9 cellular contexts compared by ENCODE assay signal in the genomic region with DNA sequence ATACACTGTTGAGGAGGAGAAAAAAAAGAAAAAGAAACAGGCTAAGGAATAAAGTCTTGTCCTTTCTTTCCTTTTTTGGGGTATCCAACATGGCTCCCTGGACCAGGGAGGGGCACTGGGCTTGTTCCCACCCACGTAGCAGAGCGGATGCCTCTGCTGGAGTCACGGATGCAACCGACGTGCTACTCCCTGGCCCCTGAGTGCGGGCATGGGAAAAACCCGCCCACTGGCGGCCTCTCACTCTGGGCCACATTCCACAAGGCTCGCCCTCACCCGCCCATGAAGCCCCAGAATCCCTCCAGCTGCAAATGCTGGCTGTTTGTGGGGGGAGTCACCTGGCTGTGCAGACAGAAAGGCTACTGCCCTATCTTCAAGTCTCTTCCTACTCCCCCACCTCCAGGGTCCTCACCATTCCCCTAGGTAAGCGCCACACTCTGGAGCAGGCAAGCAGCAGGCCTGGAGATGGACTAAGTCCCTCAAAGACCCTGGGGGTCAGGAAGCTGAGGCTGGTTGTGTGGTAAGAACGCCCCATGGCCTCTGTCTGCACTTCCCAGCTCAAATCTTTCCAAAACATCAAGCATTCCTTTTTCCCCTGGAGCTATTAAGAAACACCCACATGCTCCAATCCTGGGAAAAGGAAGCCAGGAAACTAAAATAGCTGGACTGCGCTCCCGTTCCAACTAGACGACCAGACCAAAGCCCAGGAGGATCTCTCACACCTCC. TPM values are rescaled to one million over a fixed set of nuclear protein-coding genes. Genes with fewer than 3 reads are reported as not detected.
DNase-seq lines count a peak whose midpoint lies in the region; ATAC-seq and TF ChIP-seq lines count a peak whose summit lies in the region.
"Had no signal": no experiment of that assay in that cellular context is flagged by ENCODE, and none has a peak within 500 bp of the region (broad histone marks: within the 10 kb centered on the region; RNA-seq: fewer than 3 reads in every experiment).

No MANE protein-coding gene starts in this region.

- no peak for ATAC-seq in CD4-positive, alpha-beta T cell (ENCODE audit: poor library complexity)
- no peak for ATAC-seq in GM21723 (IDR thresholded peaks at IDR 0.05; ENCODE audit: unreplicated experiment)
- ATAC-seq: T-helper 17 cell had no signal

- no peak for TF ChIP-seq POLR2A in tibial nerve (IDR thresholded peaks at IDR 0.05)

- H3K27ac Mint-ChIP-seq in mesothelial cell of epicardium = peak overlapping the region; percentile 91
- no peak overlapping the region for H3K27ac Mint-ChIP-seq in CD4-positive, alpha-beta T cell
- H3K27ac Mint-ChIP-seq: T-helper 17 cell had no signal

- TF ChIP-seq CTCF in mesothelial cell of epicardium (IDR thresholded peaks at IDR 0.05; ENCODE audit: unreplicated experiment) (no peak), tibial nerve (IDR thresholded peaks at IDR 0.05) (no peak)
- TF ChIP-seq CTCF in CD4-positive, alpha-beta T cell (IDR thresholded peaks at IDR 0.05) = no peak

- H3K27me3 ChIP-seq in HUES64 (ENCODE audit: insufficient read depth, low read length) = no peaks in the 10 kb centered on the region
- no peaks in the 10 kb centered on the region for H3K27me3 ChIP-seq in ectodermal cell (ENCODE audit: control insufficient read depth, insufficient read depth, low read length, poor library complexity, severe bottlenecking)
- no peaks in the 10 kb centered on the region for H3K27me3 ChIP-seq in tibial nerve
- no peaks in the 10 kb centered on the region for H3K27me3 ChIP-seq in CD4-positive, alpha-beta T cell (ENCODE audit: control insufficient read depth, insufficient read depth, low read length)

- no peak overlapping the region for H3K4me3 Mint-ChIP-seq in mesothelial cell of epicardium
- no peak overlapping the region for H3K4me3 Mint-ChIP-seq in CD4-positive, alpha-beta T cell
- H3K4me3 Mint-ChIP-seq: T-helper 17 cell had no signal

- intact Hi-C loops in CD4-positive, alpha-beta T cell (cut with DNase I, micrococcal nuclease) = no loop called here

- H3K27ac ChIP-seq in HUES64 (ENCODE audit: low read depth, low read length) (peak overlapping the region; percentile 28; the same call in 1 of the 2 replicates), ectodermal cell (ENCODE audit: insufficient read depth, low read depth, low read length, poor library complexity, severe bottlenecking) (peak overlapping the region; percentile 38), tibial nerve (peak overlapping the region; percentile 72 to 95 (median 86))
- H3K27ac ChIP-seq in CD4-positive, alpha-beta T cell (ENCODE audit: low read depth, low read length) = no peak overlapping the region

- H3K9ac ChIP-seq in HUES64 (ENCODE audit: low read depth, low read length) = no peak overlapping the region

- 91% methylated on average over 14 of the region's 15 CpGs for WGBS in HUES64
- WGBS in ectodermal cell, 2 experiments = 84 to 87% methylated on average over 15 of the region's 15 CpGs
- WGBS in tibial nerve, 2 donors = 16 to 22% methylated on average over 15 of the region's 15 CpGs

- H3K4me1 Mint-ChIP-seq in mesothelial cell of epicardium = peaks cover 32% of the 10 kb centered on the region
- no peaks in the 10 kb centered on the region for H3K4me1 Mint-ChIP-seq in CD4-positive, alpha-beta T cell (ENCODE audit: low read depth)

- no peaks in the 10 kb centered on the region for H3K9me3 ChIP-seq in HUES64 (ENCODE audit: insufficient read depth, low read depth, low read length)
- H3K9me3 ChIP-seq in ectodermal cell (ENCODE audit: control insufficient read depth, low read length) = no peaks in the 10 kb centered on the region
- H3K9me3 ChIP-seq in tibial nerve = no peaks in the 10 kb centered on the region
- H3K9me3 ChIP-seq in CD4-positive, alpha-beta T cell (ENCODE audit: control insufficient read depth, low read length) = no peaks in the 10 kb centered on the region

- peaks cover 5% of the 10 kb centered on the region for H3K36me3 Mint-ChIP-seq in mesothelial cell of epicardium
- peaks cover 85% of the 10 kb centered on the region for H3K36me3 Mint-ChIP-seq in CD4-positive, alpha-beta T cell (ENCODE audit: low read depth)

- no peak for DNase-seq in mesothelial cell of epicardium (ENCODE audit: low spot score in 2 of 2, unreplicated experiment in 2 of 2)
- peak in 1 of 2 donors; percentile 45 for DNase-seq in tibial nerve (ENCODE audit: low spot score in 2 of 2)
- no peak for DNase-seq in CD4-positive, alpha-beta T cell
- DNase-seq in NCI-H446 treated with DMSO at 0.1 percent for 48 hours (lab: John Stamatoyannopoulos, UW) = no peak
- no peak for DNase-seq in activated CD4-positive, alpha-beta T cell treated with anti-CD3 and anti-CD28 coated beads for 4 hours
- DNase-seq: T-helper 17 cell had no signal

- H3K36me3 ChIP-seq in HUES64 (ENCODE audit: insufficient read depth, low read length) (peaks cover 92% of the 10 kb centered on the region), ectodermal cell (ENCODE audit: control insufficient read depth, insufficient read depth, low read length) (peaks cover 41% of the 10 kb centered on the region), tibial nerve (peaks cover 6 to 55% (median 19%) of the 10 kb centered on the region in 3 donors)

- H3K9me3 Mint-ChIP-seq in mesothelial cell of epicardium = no peaks in the 10 kb centered on the region
- no peaks in the 10 kb centered on the region for H3K9me3 Mint-ChIP-seq in CD4-positive, alpha-beta T cell

- no peaks in the 10 kb centered on the region for H3K27me3 Mint-ChIP-seq in mesothelial cell of epicardium (ENCODE audit: low read depth)
- H3K27me3 Mint-ChIP-seq in CD4-positive, alpha-beta T cell = no peaks in the 10 kb centered on the region
- H3K27me3 Mint-ChIP-seq: T-helper 17 cell had no signal

- POLR2A ChIA-PET in CD4-positive, alpha-beta T cell (lab: Charles Lee) = interaction anchor here (0.5 to 1.5 kb wide), 2 partner anchors 18 to 83 kb away, joined by 3 to 4 read pairs; a partner anchor contains a TSS

- H3K4me1 ChIP-seq in HUES64 (ENCODE audit: insufficient read depth, low read length) = peaks cover 7% of the 10 kb centered on the region
- H3K4me1 ChIP-seq in ectodermal cell (ENCODE audit: control insufficient read depth, insufficient read depth, low read length) = peaks cover 35% of the 10 kb centered on the region
- H3K4me1 ChIP-seq in tibial nerve = peaks cover 14 to 97% (median 74%) of the 10 kb centered on the region in 4 donors

- CTCF ChIA-PET in CD4-positive, alpha-beta T cell (lab: Charles Lee) = no interaction called here

- TF ChIP-seq EP300 in tibial nerve (IDR thresholded peaks at IDR 0.05) = peak in 1 of 2 donors; percentile 53

- no peak overlapping the region for H3K4me3 ChIP-seq in HUES64 (ENCODE audit: low read length)
- no peak overlapping the region for H3K4me3 ChIP-seq in ectodermal cell (ENCODE audit: insufficient read depth, low read depth, low read length)
- H3K4me3 ChIP-seq in tibial nerve = no peak overlapping the region

RNA-seq across cellular contexts. Expression of a gene that starts 17.8 kb away (rescaled TPM):
- 12.0 TPM for polyA plus RNA-seq in HUES64 (2013, experiment 1 of 2)
- polyA plus RNA-seq in HUES64 (2013, experiment 2 of 2) = 12.4 TPM
- polyA plus RNA-seq in ectodermal cell (2013, experiment 1 of 4) = 6.4 TPM
- polyA plus RNA-seq in ectodermal cell (2013, experiment 2 of 4) = 5.5 TPM
- 5.9 TPM for polyA plus RNA-seq in ectodermal cell (2013, experiment 3 of 4)
- 5.3 TPM for polyA plus RNA-seq in ectodermal cell (2013, experiment 4 of 4)
- 2.1 to 2.4 TPM (median 2.1 TPM) in 3 replicates for total RNA-seq in mesothelial cell of epicardium
- total RNA-seq in tibial nerve = under 1 TPM in 1 of 4 donors, not detected in 3; 0.20 TPM
- total RNA-seq in CD4-positive, alpha-beta T cell = not detected
- total RNA-seq: T-helper 17 cell had no signal

RNA-seq across cellular contexts. Expression of a gene that starts 49.3 kb away (rescaled TPM):
- 52.5 TPM for polyA plus RNA-seq in HUES64 (2013, experiment 1 of 2)
- polyA plus RNA-seq in HUES64 (2013, experiment 2 of 2) = 56.0 TPM
- polyA plus RNA-seq in ectodermal cell (2013, experiment 1 of 4) = 86.2 TPM
- polyA plus RNA-seq in ectodermal cell (2013, experiment 2 of 4) = 106 TPM
- polyA plus RNA-seq in ectodermal cell (2013, experiment 3 of 4) = 83.2 TPM
- 89.4 TPM for polyA plus RNA-seq in ectodermal cell (2013, experiment 4 of 4)
- total RNA-seq in mesothelial cell of epicardium (192 to 204 TPM (median 192 TPM) in 3 replicates), tibial nerve (10 to 100 TPM; 34.3 to 86.1 (median 53.2) TPM)
- not detected for total RNA-seq in CD4-positive, alpha-beta T cell

Comparison
In these comparisons a context has a peak if more than half of its experiments do, and no peak if none do; other contexts are left out.
1. RNA of a gene that starts 49.3 kb away (total RNA-seq): 192 to 204 TPM in mesothelial cell of epicardium and 34.3 to 86.1 TPM in tibial nerve; not detected in CD4-positive, alpha-beta T cell; every median in the first group is over 10 times any median in the second.